28 cellular contexts compared by ENCODE assay signal in genomic region chr11:61497473-61497872, GRCh38. TPM values are rescaled to one million over a fixed set of nuclear protein-coding genes. Genes with fewer than 3 reads are reported as not detected.
"Had no signal": no experiment of that assay in that cellular context is flagged by ENCODE, and none has a peak within 500 bp of the region (broad histone marks: within the 10 kb centered on the region; RNA-seq: fewer than 3 reads in every experiment).

No MANE protein-coding gene starts in this region.

- H3K4me3 Mint-ChIP-seq: endodermal cell; naive thymus-derived CD8-positive, alpha-beta T cell; nephron progenitor cell; stimulated activated memory B cell treated with anti-CD40 and anti-IgM and Interleukin-4, amounts not matched to agents 10 μg/mL and 1 μg/mL and 100 μg/mL, for 72 hours; type B pancreatic cell had no signal

- H3K4me3 ChIP-seq: gastrocnemius medialis, lower lobe of right lung, prostate gland, skin epidermis, spleen, testis, tibial artery had no signal

- H3K9me3 ChIP-seq: gastrocnemius medialis, lower lobe of right lung, prostate gland, spleen, testis, tibial artery had no signal

- FAIRE-seq: keratinocyte had no signal

- H3K27ac Mint-ChIP-seq: endodermal cell; naive thymus-derived CD8-positive, alpha-beta T cell; nephron progenitor cell; stimulated activated memory B cell treated with anti-CD40 and anti-IgM and Interleukin-4, amounts not matched to agents 10 μg/mL and 1 μg/mL and 100 μg/mL, for 72 hours; type B pancreatic cell had no signal

- H3K36me3 Mint-ChIP-seq: naive thymus-derived CD8-positive, alpha-beta T cell; stimulated activated memory B cell treated with anti-CD40 and anti-IgM and Interleukin-4, amounts not matched to agents 10 μg/mL and 1 μg/mL and 100 μg/mL, for 72 hours; type B pancreatic cell had no signal

- H3K27me3 Mint-ChIP-seq: stimulated activated memory B cell treated with anti-CD40 and anti-IgM and Interleukin-4, amounts not matched to agents 10 μg/mL and 1 μg/mL and 100 μg/mL, for 72 hours had no signal

- H3K27ac ChIP-seq: epithelial cell of prostate, gastrocnemius medialis, lower lobe of right lung, prostate gland, skin epidermis, spleen, testis, tibial artery had no signal

- H3K9me3 Mint-ChIP-seq: endodermal cell; naive thymus-derived CD8-positive, alpha-beta T cell; nephron progenitor cell; stimulated activated memory B cell treated with anti-CD40 and anti-IgM and Interleukin-4, amounts not matched to agents 10 μg/mL and 1 μg/mL and 100 μg/mL, for 72 hours; type B pancreatic cell had no signal

- H3K4me1 Mint-ChIP-seq: endodermal cell; naive thymus-derived CD8-positive, alpha-beta T cell; stimulated activated memory B cell treated with anti-CD40 and anti-IgM and Interleukin-4, amounts not matched to agents 10 μg/mL and 1 μg/mL and 100 μg/mL, for 72 hours had no signal

- DNase-seq: dorsolateral prefrontal cortex; effector CD4-positive, alpha-beta T cell; endodermal cell; foreskin fibroblast; gastrocnemius medialis; head of caudate nucleus; left ventricle myocardium superior; lower lobe of right lung; naive thymus-derived CD8-positive, alpha-beta T cell; nephron progenitor cell; nucleus accumbens; spleen; stimulated activated CD4-positive, alpha-beta T cell treated with anti-CD3 and anti-CD28 coated beads, Interleukin-4, amount 100 ng/mL, for 4 hours; stimulated activated naive CD8-positive, alpha-beta T cell treated with anti-CD3 and anti-CD28 coated beads, Interleukin-15, Interleukin-2, amounts not matched to agents 100 U/mL and 50 U/mL, for 24 hours; substantia nigra; testis; tibial artery had no signal

- ATAC-seq: esophagus mucosa; gastrocnemius medialis; left ventricle myocardium superior; lower lobe of right lung; naive thymus-derived CD8-positive, alpha-beta T cell; right cardiac atrium; stimulated activated memory B cell treated with anti-CD40 and anti-IgM and Interleukin-4, amounts not matched to agents 10 μg/mL and 1 μg/mL and 100 μg/mL, for 72 hours; stimulated activated naive CD8-positive, alpha-beta T cell treated with anti-CD3 and anti-CD28 coated beads, Interleukin-15, Interleukin-2, amounts not matched to agents 100 U/mL and 50 U/mL, for 24 hours had no signal

- H3K27me3 ChIP-seq: dorsolateral prefrontal cortex, gastrocnemius medialis, spleen, testis, tibial artery had no signal

- H3K4me1 ChIP-seq: lower lobe of right lung, prostate gland, tibial artery had no signal

- H3K36me3 ChIP-seq: gastrocnemius medialis, lower lobe of right lung, prostate gland, spleen, tibial artery had no signal

RNA-seq across cellular contexts. Expression of gene LRRC10B, which starts 11.1 kb away (rescaled TPM):
- total RNA-seq: myocyte; naive thymus-derived CD8-positive, alpha-beta T cell; osteocyte; urinary bladder had no signal
- polyA plus RNA-seq: keratinocyte; naive thymus-derived CD8-positive, alpha-beta T cell had no signal
